ENCODE assay signal across 23 cellular contexts in genomic region chr7:159118220-159118595, GRCh38. TPM values are rescaled to one million over a fixed set of nuclear protein-coding genes. Genes with fewer than 3 reads are reported as not detected.
A peak's percentile ranks its signal among the peaks of the same experiment; 100 is the strongest.
DNase-seq lines count a peak whose midpoint lies in the region; ATAC-seq and TF ChIP-seq lines count a peak whose summit lies in the region.
"Had no signal": no experiment of that assay in that cellular context is flagged by ENCODE, and none has a peak within 500 bp of the region (broad histone marks: within the 10 kb centered on the region; RNA-seq: fewer than 3 reads in every experiment).

No MANE protein-coding gene starts in this region.

- DNase-seq in islet precursor cell (peak; percentile 43), neuronal stem cell (ENCODE audit: low spot score) (no peak), A673 (ENCODE audit: low spot score) (no peak), NCI-H2171 (lab: John Stamatoyannopoulos, UW) (no peak)
- DNase-seq: ACHN; C1 segment of cervical spinal cord; CD8-positive, alpha-beta T cell; GOT3; IMR-90; Karpas-422; NCI-H1694; NCI-H2081; NCI-H2171 treated with DMSO at 0.1 percent for 48 hours; NCI-H524 treated with DMSO at 0.1 percent for 48 hours; NCI-H82 had no signal

- H3K14ac ChIP-seq in neuronal stem cell (ENCODE audit: low read length): no peak overlapping the region

- no TSS peak for BruUV-seq in A673 (replicated peaks; lab: Mats Ljungman, UMichigan)

- no peak overlapping the region for H4K91ac ChIP-seq in neuronal stem cell (ENCODE audit: low read depth, low read length, poor library complexity)

- H3K9me3 ChIP-seq in BLaER1: no peaks in the 10 kb centered on the region
- no peaks in the 10 kb centered on the region; a peak in 1 of 22 replicates for H3K9me3 ChIP-seq in BLaER1 treated with 17β-estradiol and CSF1 and Interleukin-3, amounts not matched to agents 10 nM and 100 nM (replicated peaks in 1 of 11)
- H3K9me3 ChIP-seq in neuronal stem cell (replicated peaks in 1 of 2; ENCODE audit: control insufficient read depth in 2 of 2, insufficient read depth in 1 of 2, low read depth in 1 of 2, low read length in 2 of 2): peaks cover 0 to 5% of the 10 kb centered on the region in 2 donors
- no peaks in the 10 kb centered on the region for H3K9me3 ChIP-seq in A673 (ENCODE audit: low read depth, low read length, poor library complexity, severe bottlenecking)
- H3K9me3 ChIP-seq: Peyer's patch had no signal

- no peaks in the 10 kb centered on the region for H3K79me1 ChIP-seq in neuronal stem cell (ENCODE audit: low read depth, low read length)

- TF ChIP-seq CTCF in A673 (conservative IDR thresholded peaks at IDR 0.05; ENCODE audit: low read depth, low read length): no peak

- H3K9ac ChIP-seq in BLaER1 (no peak overlapping the region), neuronal stem cell (ENCODE audit: low read depth, low read length, poor library complexity) (no peak overlapping the region)
- no peak overlapping the region for H3K9ac ChIP-seq in BLaER1 treated with 17β-estradiol and CSF1 and Interleukin-3, amounts not matched to agents 10 nM and 100 nM

- intact Hi-C loops in A673 (cut with micrococcal nuclease; ENCODE audit: unreplicated experiment): no loop called here

- H2BK12ac ChIP-seq in neuronal stem cell (ENCODE audit: low read length): no peak overlapping the region

- no peaks in the 10 kb centered on the region for H3K36me3 ChIP-seq in BLaER1
- H3K36me3 ChIP-seq in BLaER1 treated with 17β-estradiol and CSF1 and Interleukin-3, amounts not matched to agents 10 nM and 100 nM: no peaks in the 10 kb centered on the region
- no peaks in the 10 kb centered on the region for H3K36me3 ChIP-seq in neuronal stem cell (replicated peaks in 1 of 2; ENCODE audit: control insufficient read depth in 2 of 2, insufficient read depth in 2 of 2, low read length in 2 of 2)
- H3K36me3 ChIP-seq in A673 (ENCODE audit: insufficient read depth, low read length, poor library complexity, severe bottlenecking): no peaks in the 10 kb centered on the region
- H3K36me3 ChIP-seq: Peyer's patch had no signal

- H2BK120ac ChIP-seq in neuronal stem cell (ENCODE audit: low read depth, low read length): peak overlapping the region; percentile 16

- no peak overlapping the region for H3K4me3 ChIP-seq in BLaER1
- H3K4me3 ChIP-seq in BLaER1 treated with 17β-estradiol and CSF1 and Interleukin-3, amounts not matched to agents 10 nM and 100 nM: no peak overlapping the region
- H3K4me3 ChIP-seq in neuronal stem cell (ENCODE audit: low read length in 2 of 2): no peak overlapping the region
- H3K4me3 ChIP-seq in A673 (ENCODE audit: low read depth, low read length, poor library complexity, severe bottlenecking): no peak overlapping the region
- H3K4me3 ChIP-seq: Peyer's patch had no signal

- H3K4me2 ChIP-seq in BLaER1: peak overlapping the region; percentile 59
- H3K4me2 ChIP-seq in BLaER1 treated with 17β-estradiol and CSF1 and Interleukin-3, amounts not matched to agents 10 nM and 100 nM: peak overlapping the region; percentile 21 to 74 (median 64)
- H3K4me2 ChIP-seq in neuronal stem cell (ENCODE audit: insufficient read depth, low read length, poor library complexity, severe bottlenecking): no peak overlapping the region

- no peak overlapping the region for H3K27ac ChIP-seq in BLaER1
- no peak overlapping the region for H3K27ac ChIP-seq in BLaER1 treated with 17β-estradiol and CSF1 and Interleukin-3, amounts not matched to agents 10 nM and 100 nM
- no peak overlapping the region for H3K27ac ChIP-seq in neuronal stem cell (replicated peaks; ENCODE audit: low read length)
- no peak overlapping the region for H3K27ac ChIP-seq in A673 (ENCODE audit: low read depth, low read length, poor library complexity, severe bottlenecking)
- H3K27ac ChIP-seq: Peyer's patch had no signal

- no peak overlapping the region for H3K4ac ChIP-seq in neuronal stem cell (ENCODE audit: low read length)

- peaks cover 24% of the 10 kb centered on the region for H3K4me1 ChIP-seq in BLaER1
- peaks cover 0 to 31% (median 18%) of the 10 kb centered on the region in 10 experiments; a peak in 16 of 20 replicates for H3K4me1 ChIP-seq in BLaER1 treated with 17β-estradiol and CSF1 and Interleukin-3, amounts not matched to agents 10 nM and 100 nM
- H3K4me1 ChIP-seq in neuronal stem cell (ENCODE audit: control insufficient read depth in 2 of 2, insufficient read depth in 1 of 2, low read depth in 1 of 2, low read length in 2 of 2): peaks cover 0 to 15% of the 10 kb centered on the region in 2 donors
- no peaks in the 10 kb centered on the region for H3K4me1 ChIP-seq in A673 (ENCODE audit: insufficient read depth, low read length, poor library complexity, severe bottlenecking)

- POLR2A ChIA-PET in A673 (lab: Charles Lee; ENCODE audit: low non-redundant PET): no interaction called here

- no peak overlapping the region for H2AK5ac ChIP-seq in neuronal stem cell (ENCODE audit: low read depth, low read length)

- H3K27me3 ChIP-seq in BLaER1 (peaks cover 4% of the 10 kb centered on the region; the same call in 1 of the 2 replicates), neuronal stem cell (ENCODE audit: control insufficient read depth in 3 of 3, insufficient read depth in 3 of 3, low read depth in 1 of 3, low read length in 3 of 3) (peaks cover 0 to 38% (median 0%) of the 10 kb centered on the region in 3 experiments), A673 (replicated peaks; ENCODE audit: insufficient read depth, low read depth, low read length, poor library complexity) (peaks cover 48% of the 10 kb centered on the region)
- 0 out of 22 replicates have a peak, but pooled peaks cover 0 to under 1% (median 0%) of the 10 kb centered on the region in 11 experiments for H3K27me3 ChIP-seq in BLaER1 treated with 17β-estradiol and CSF1 and Interleukin-3, amounts not matched to agents 10 nM and 100 nM
- H3K27me3 ChIP-seq: Peyer's patch had no signal

- H2AFZ ChIP-seq in neuronal stem cell (ENCODE audit: low read length): no peak overlapping the region

- ATAC-seq in GM19395 (IDR thresholded peaks at IDR 0.05; ENCODE audit: unreplicated experiment): no peak
- ATAC-seq: CD8-positive, alpha-beta T cell; HCT116 had no signal

- peak overlapping the region; percentile 37 for H2BK15ac ChIP-seq in neuronal stem cell (ENCODE audit: low read length)

- WGBS in neuronal stem cell (ENCODE audit: extremely low coverage in 2 of 2, insufficient read length in 2 of 2, insufficient replicate concordance in 1 of 2), 2 donors: no CpG with 5 or more reads among the region's 12 CpGs

- CTCF ChIA-PET in A673 (lab: Charles Lee): no interaction called here

- H4K8ac ChIP-seq in neuronal stem cell (ENCODE audit: low read depth, low read length): no peak overlapping the region

- H2BK5ac ChIP-seq in neuronal stem cell (ENCODE audit: low read length): peak overlapping the region; percentile 10

- no peak overlapping the region for H3K23ac ChIP-seq in neuronal stem cell (ENCODE audit: low read depth, low read length, poor library complexity)

- H4K20me1 ChIP-seq in BLaER1: no peaks in the 10 kb centered on the region
- peaks cover 0 to 4% (median 0%) of the 10 kb centered on the region in 11 experiments; a peak in 1 of 22 replicates for H4K20me1 ChIP-seq in BLaER1 treated with 17β-estradiol and CSF1 and Interleukin-3, amounts not matched to agents 10 nM and 100 nM

- H3K18ac ChIP-seq in neuronal stem cell (ENCODE audit: low read length): peak overlapping the region; percentile 76

RNA-seq across cellular contexts. Expression of gene VIPR2, which starts 26.5 kb away (rescaled TPM):
- 2.8 TPM for polyA plus RNA-seq in neuronal stem cell (2013, experiment 1 of 2)
- polyA plus RNA-seq in neuronal stem cell (2013, experiment 2 of 2): 2.6 TPM
- not detected in 2 replicates for total RNA-seq in A673 (2021)
- total RNA-seq: G401, IMR-90, M059J, OCI-LY7 had no signal
- polyA plus RNA-seq: IMR-90 had no signal
